Comparison of ENCODE assay signal across 1 cellular context in genomic region chr1:32232558-32233304, GRCh38.
TF ChIP-seq lines count a peak whose summit lies in the region.

No MANE protein-coding gene starts in this region.

TF ChIP-seq in K562, 482 proteins besides CTCF, POLR2A, EP300 and RAD21:
- TF ChIP-seq FOXK2 (conservative IDR thresholded peaks at IDR 0.05 in 1 of 2, IDR thresholded peaks at IDR 0.05 in 1 of 2; ENCODE audit: low read depth in 2 of 2): peak in 1 of 2 experiments; percentile 81; a peak in 2 of 4 replicates
- TF ChIP-seq HMGN3 (IDR thresholded peaks at IDR 0.05; ENCODE audit: borderline replicate concordance, extremely low read depth, insufficient read length, low read depth, low read length): no peak
- TF ChIP-seq ATF7 (IDR thresholded peaks at IDR 0.05): peak; percentile 62
- 0 out of 4 replicates have a peak, but pooled peaks of 1 of the 2 experiments have one; percentile 54 for TF ChIP-seq NONO (IDR thresholded peaks at IDR 0.05; ENCODE audit: low read depth in 2 of 2, low read length in 1 of 2)
- peak; percentile 98 for TF ChIP-seq PRDM10 (IDR thresholded peaks at IDR 0.05; ENCODE audit: partially characterized antibody)
- TF ChIP-seq PTTG1 (tag; IDR thresholded peaks at IDR 0.05; ENCODE audit: low read depth): no peak
TF ChIP-seq in K562: peak in this region for 4.
